Comparison of ENCODE assay signal across 1 cellular context in the genomic region with DNA sequence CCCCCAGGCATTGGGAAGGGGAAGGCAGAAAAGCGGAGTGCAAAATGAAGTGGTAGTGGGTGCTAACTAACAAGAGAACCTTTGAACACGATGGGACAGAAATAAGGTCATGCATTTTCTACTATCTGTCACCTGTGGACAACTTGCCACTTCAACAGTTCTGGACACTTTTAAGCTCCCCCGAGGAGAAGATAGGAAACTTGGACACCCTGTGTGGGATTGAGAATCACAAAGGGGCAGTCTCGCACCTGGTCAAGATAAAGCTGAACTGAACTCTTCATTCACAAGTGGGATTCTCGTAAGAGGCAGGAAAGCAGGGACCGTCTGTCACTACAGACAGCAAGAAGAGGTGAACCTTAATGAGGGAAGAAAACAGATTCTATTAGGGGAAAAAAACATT.
TF ChIP-seq lines count a peak whose summit lies in the region.

No MANE protein-coding gene starts in this region.

TF ChIP-seq in GM12878, 131 proteins besides CTCF, POLR2A, EP300 and RAD21:
- TF ChIP-seq ZZZ3 (IDR thresholded peaks at IDR 0.05; ENCODE audit: control insufficient read depth, insufficient read length, low read depth) (no peak), CEBPB (IDR thresholded peaks at IDR 0.05; ENCODE audit: borderline replicate concordance in 1 of 2, low read depth in 2 of 2, low read length in 2 of 2) (no peak), EED (IDR thresholded peaks at IDR 0.05; ENCODE audit: low read depth) (0 out of 2 replicates have a peak, but pooled peaks have one; percentile 8), IKZF2 (IDR thresholded peaks at IDR 0.05) (peak in 1 of 2 experiments; percentile 13; a peak in 1 of 4 replicates), SMC3 (IDR thresholded peaks at IDR 0.05; ENCODE audit: borderline replicate concordance, low read length) (0 out of 2 replicates have a peak, but pooled peaks have one; percentile 1), HCFC1 (IDR thresholded peaks at IDR 0.05; ENCODE audit: low read length) (no peak), CHD4 (IDR thresholded peaks at IDR 0.05) (no peak), NRF1 (conservative IDR thresholded peaks at IDR 0.05; ENCODE audit: low read depth, low read length) (no peak)
